8 cellular contexts compared by ENCODE assay signal in genomic region chr11:77188323-77188911, GRCh38.
DNase-seq lines count a peak whose midpoint lies in the region; ATAC-seq and TF ChIP-seq lines count a peak whose summit lies in the region.

No MANE protein-coding gene starts in this region.

- H3K27ac Mint-ChIP-seq in naive thymus-derived CD8-positive, alpha-beta T cell = no peak overlapping the region

- H3K27me3 ChIP-seq in DOHH2 (ENCODE audit: control insufficient read depth, low read length) (no peaks in the 10 kb centered on the region), OCI-LY3 (ENCODE audit: low read depth, low read length) (no peaks in the 10 kb centered on the region)

- H3K9me3 Mint-ChIP-seq in naive thymus-derived CD8-positive, alpha-beta T cell = no peaks in the 10 kb centered on the region

- no peaks in the 10 kb centered on the region for H3K36me3 Mint-ChIP-seq in naive thymus-derived CD8-positive, alpha-beta T cell

- H4K20me1 ChIP-seq in DOHH2 (ENCODE audit: control insufficient read depth, insufficient read depth, low read depth, low read length) (no peaks in the 10 kb centered on the region), OCI-LY3 (ENCODE audit: insufficient read depth, low read length) (no peaks in the 10 kb centered on the region)

- H3K27ac ChIP-seq in DOHH2 (ENCODE audit: low read depth, low read length) (no peak overlapping the region), OCI-LY3 (ENCODE audit: low read length) (no peak overlapping the region)

- peak; percentile 59 to 75 for ATAC-seq in naive thymus-derived CD8-positive, alpha-beta T cell
- no peak for ATAC-seq in GM21825 (IDR thresholded peaks at IDR 0.05; ENCODE audit: unreplicated experiment)

- H3F3A ChIP-seq in DOHH2 (ENCODE audit: control insufficient read depth, insufficient read depth) = no peaks in the 10 kb centered on the region

- H3K27me3 Mint-ChIP-seq in naive thymus-derived CD8-positive, alpha-beta T cell = no peaks in the 10 kb centered on the region

- H3K36me3 ChIP-seq in DOHH2 (ENCODE audit: control insufficient read depth, low read length) (no peaks in the 10 kb centered on the region), OCI-LY3 (replicated peaks; ENCODE audit: low read depth, low read length) (no peaks in the 10 kb centered on the region)

- H3K79me2 ChIP-seq in DOHH2 (ENCODE audit: control insufficient read depth, low read length) = no peaks in the 10 kb centered on the region
- H3K79me2 ChIP-seq in OCI-LY3 (ENCODE audit: low read length) = no peaks in the 10 kb centered on the region

- peak in 64 of 76 experiments; percentile 7 to 70 (median 44) for DNase-seq in HUDEP-2 (lab: John Stamatoyannopoulos, UW; ENCODE audit: unreplicated experiment in 76 of 76)
- DNase-seq in activated CD8-positive, alpha-beta memory T cell treated with anti-CD3 and anti-CD28 coated beads, Interleukin-2, amount 50 U/mL, for 48 hours = peak; percentile 85
- DNase-seq in epithelial cell of proximal tubule (ENCODE audit: low read depth) = peak; percentile 4
- DNase-seq in naive thymus-derived CD8-positive, alpha-beta T cell = peak; percentile 45 to 82 (median 59)
- DNase-seq in stimulated activated naive CD4-positive, alpha-beta T cell (lab: John Stamatoyannopoulos, UW) = peak in 5 of 6 experiments; percentile 15 to 26 (median 21)

- H2AFZ ChIP-seq in OCI-LY3 (ENCODE audit: low read depth, low read length) = no peak overlapping the region

- no peak overlapping the region for H3K4me3 Mint-ChIP-seq in naive thymus-derived CD8-positive, alpha-beta T cell

- POLR2A ChIA-PET in naive thymus-derived CD8-positive, alpha-beta T cell (lab: Charles Lee) = interaction anchor here (1.0 kb wide), 1 partner anchor 62 kb away, joined by 3 read pairs; no protein-coding TSS in a partner anchor

- H3K9me3 ChIP-seq in DOHH2 (ENCODE audit: control insufficient read depth, insufficient read depth, low read length) (no peaks in the 10 kb centered on the region), OCI-LY3 (ENCODE audit: insufficient read depth, low read length) (no peaks in the 10 kb centered on the region)

- H3K4me3 ChIP-seq in DOHH2 (ENCODE audit: low read length) (no peak overlapping the region), OCI-LY3 (ENCODE audit: low read length) (no peak overlapping the region), epithelial cell of proximal tubule (ENCODE audit: low read depth, low read length) (no peak overlapping the region)

- H3K4me2 ChIP-seq in DOHH2 (ENCODE audit: low read length) (no peak overlapping the region), OCI-LY3 (ENCODE audit: low read length) (no peak overlapping the region)

- H3K4me1 ChIP-seq in DOHH2 (ENCODE audit: control insufficient read depth, low read length) (no peaks in the 10 kb centered on the region), OCI-LY3 (ENCODE audit: low read length) (peaks cover 12% of the 10 kb centered on the region)

- H3K9me2 ChIP-seq in DOHH2 (replicated peaks; ENCODE audit: control insufficient read depth, low read length) = no peaks in the 10 kb centered on the region

- H3K4me1 Mint-ChIP-seq in naive thymus-derived CD8-positive, alpha-beta T cell = peaks cover 0 to 3% (median 0%) of the 10 kb centered on the region in 4 donors

- TF ChIP-seq CTCF in DOHH2 (IDR thresholded peaks at IDR 0.05; ENCODE audit: low read depth, low read length, poor library complexity, severe bottlenecking) (peak; percentile 94), OCI-LY3 (IDR thresholded peaks at IDR 0.05; ENCODE audit: low read depth, low read length) (peak; percentile 96), epithelial cell of proximal tubule (conservative IDR thresholded peaks at IDR 0.05; ENCODE audit: low read depth, low read length) (peak; percentile 93)

- H3K9ac ChIP-seq in OCI-LY3 (ENCODE audit: low read length) = no peak overlapping the region

Comparison
In these comparisons a context has a peak if more than half of its experiments do, and no peak if none do; other contexts are left out.
1. DNase-seq: peak in every context shown above with its lines; median percentile 85 in activated CD8-positive, alpha-beta memory T cell treated with anti-CD3 and anti-CD28 coated beads, Interleukin-2, amount 50 U/mL, for 48 hours; 59 in naive thymus-derived CD8-positive, alpha-beta T cell; 44 in HUDEP-2; 21 in stimulated activated naive CD4-positive, alpha-beta T cell; 4 in epithelial cell of proximal tubule.